18 cellular contexts compared by ENCODE assay signal in the genomic region with DNA sequence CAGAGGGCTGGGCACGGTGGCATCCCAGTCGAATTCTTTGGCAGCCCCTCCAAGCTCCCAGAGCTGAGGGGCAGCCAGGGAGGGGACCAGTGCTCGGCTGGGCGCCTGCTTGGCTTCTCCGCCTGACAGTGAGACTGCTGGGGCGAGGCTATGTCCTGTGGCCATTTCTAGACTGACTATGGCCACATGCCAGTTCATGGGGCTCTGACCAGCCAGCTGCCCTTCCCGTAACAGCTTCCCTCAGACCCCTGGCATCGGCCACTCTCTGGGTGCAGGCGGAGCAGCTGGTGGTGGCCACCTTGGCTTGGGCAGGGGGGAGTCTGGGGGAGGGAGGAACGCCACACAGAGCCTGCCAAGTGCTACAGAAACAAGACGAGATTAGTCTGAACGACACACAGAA.
"Had no signal": no experiment of that assay in that cellular context is flagged by ENCODE, and none has a peak within 500 bp of the region (broad histone marks: within the 10 kb centered on the region; RNA-seq: fewer than 3 reads in every experiment).

No MANE protein-coding gene starts in this region.

- ATAC-seq: activated CD4-positive, alpha-beta T cell treated with anti-CD3 and anti-CD28 coated beads for 36 hours; gastroesophageal sphincter; stimulated activated naive CD8-positive, alpha-beta T cell treated with anti-CD3 and anti-CD28 coated beads, Interleukin-15, Interleukin-2, amounts not matched to agents 100 U/mL and 50 U/mL, for 24 hours; T-helper 17 cell had no signal

- H3K27ac ChIP-seq: epithelial cell of prostate, gastroesophageal sphincter, spleen, tibial artery had no signal

- DNase-seq: activated B cell treated with CpG ODN at 0.5 μM for 24 hours; activated CD4-positive, alpha-beta T cell treated with anti-CD3 and anti-CD28 coated beads, Interleukin-2, amount 50 U/mL, for 48 hours; activated CD8-positive, alpha-beta memory T cell treated with anti-CD3 and anti-CD28 coated beads, Interleukin-2, amount 50 U/mL, for 48 hours; activated naive CD4-positive, alpha-beta T cell treated with Interleukin-2 at 50 U/mL for 16 hours; activated naive CD8-positive, alpha-beta T cell treated with anti-CD3 and anti-CD28 coated beads for 36 hours; activated T-cell treated with anti-CD3 and anti-CD28 coated beads, Interleukin-2, amount 50 U/mL, for 48 hours; cortex of kidney; mesenchymal stem cell; naive B cell; spleen; stimulated activated CD4-positive, alpha-beta T cell treated with anti-CD3 and anti-CD28 coated beads, Interleukin-4, amount 100 ng/mL, for 1 hour; stimulated activated naive CD8-positive, alpha-beta T cell treated with anti-CD3 and anti-CD28 coated beads, Interleukin-15, Interleukin-2, amounts not matched to agents 100 U/mL and 50 U/mL, for 24 hours; SW 1271; T-helper 17 cell; tibial artery had no signal

- H3K4me3 ChIP-seq: gastroesophageal sphincter, spleen, tibial artery had no signal

- H3K9me3 ChIP-seq: gastroesophageal sphincter, spleen, tibial artery had no signal

- H3K27me3 ChIP-seq: gastroesophageal sphincter, spleen, tibial artery had no signal
